8 cellular contexts compared by ENCODE assay signal in the genomic region with DNA sequence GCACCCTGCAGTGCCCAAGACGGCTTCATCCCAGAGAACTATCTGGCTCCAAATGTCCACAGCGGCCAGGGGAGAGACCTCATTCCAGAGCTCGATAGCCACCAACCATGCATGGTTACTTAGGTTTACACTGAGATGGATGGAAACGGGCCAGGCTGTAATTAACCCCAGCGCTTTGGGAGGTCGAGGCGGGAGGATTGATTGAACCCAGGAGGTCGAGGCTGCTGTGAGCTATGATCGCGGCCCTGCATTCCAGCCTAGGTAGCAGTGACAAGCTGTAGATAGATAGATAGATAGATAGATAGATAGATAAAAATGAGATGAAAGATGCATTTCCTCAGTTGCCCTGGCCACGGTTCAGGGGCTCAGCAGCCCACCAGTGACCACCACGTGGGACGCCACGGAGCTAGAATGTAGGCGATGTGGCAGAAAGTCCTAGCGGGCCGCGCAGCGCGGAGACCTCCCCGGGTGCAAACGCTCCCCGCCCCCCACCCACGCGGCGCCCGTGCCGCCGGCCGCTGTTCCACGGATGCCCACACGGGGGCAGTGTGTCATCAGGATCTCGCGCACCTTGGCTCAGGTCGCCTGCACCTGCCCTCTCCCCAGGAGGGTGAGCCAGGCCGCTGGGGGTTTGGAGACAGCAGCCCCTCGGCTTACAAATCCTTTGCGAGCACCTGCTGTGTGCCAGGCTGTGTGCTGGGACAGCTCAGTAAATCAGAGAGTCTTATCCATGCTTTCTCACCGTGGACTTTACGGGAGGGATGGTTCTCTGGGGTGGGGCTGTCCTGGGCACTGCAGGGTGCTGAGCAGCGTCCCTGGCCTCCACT. TPM values are rescaled to one million over a fixed set of nuclear protein-coding genes. Genes with fewer than 3 reads are reported as not detected.
DNase-seq lines count a peak whose midpoint lies in the region; ATAC-seq lines count a peak whose summit lies in the region.

No MANE protein-coding gene starts in this region.

- H3K27me3 ChIP-seq in BLaER1 (no peaks in the 10 kb centered on the region), iPS-15b (ENCODE audit: control insufficient read depth, insufficient read depth, low read length) (peaks cover 3% of the 10 kb centered on the region)

- no peaks in the 10 kb centered on the region for H3K36me3 Mint-ChIP-seq in activated naive CD8-positive, alpha-beta T cell treated with anti-CD3 and anti-CD28 coated beads, Interleukin-2, amount 10 ng/mL, durations not matched to agents 7 days and 5 days

- H3K27ac Mint-ChIP-seq in activated naive CD8-positive, alpha-beta T cell treated with anti-CD3 and anti-CD28 coated beads, Interleukin-2, amount 10 ng/mL, durations not matched to agents 7 days and 5 days, result no peak overlapping the region

- H3K4me2 ChIP-seq in BLaER1, result peak overlapping the region; percentile 81

- no peak overlapping the region for H3K27ac ChIP-seq in BLaER1

- peak overlapping the region; percentile 36 for H3K4me3 ChIP-seq in BLaER1
- peak overlapping the region; percentile 43 for H3K4me3 ChIP-seq in iPS-15b (ENCODE audit: low read depth, low read length)

- in situ Hi-C loops in SK-MEL-5 (cut with HindIII; ENCODE audit: low pct_unique_long_range_greater_than_20kb, low sequenced_read_pairs), result no loop called here

- H3K9me3 ChIP-seq in BLaER1 (no peaks in the 10 kb centered on the region), iPS-15b (ENCODE audit: control insufficient read depth, insufficient read depth, low read length) (no peaks in the 10 kb centered on the region)

- ATAC-seq in HG02798 (IDR thresholded peaks at IDR 0.05; ENCODE audit: poor library complexity, unreplicated experiment) (peak; percentile 41), GM21367 (IDR thresholded peaks at IDR 0.05; ENCODE audit: unreplicated experiment) (no peak)
- ATAC-seq in activated naive CD8-positive, alpha-beta T cell treated with anti-CD3 and anti-CD28 coated beads, Interleukin-2, amount 10 ng/mL, durations not matched to agents 7 days and 5 days (ENCODE audit: low read depth), result peak; percentile 80

- no peaks in the 10 kb centered on the region for H3K9me3 Mint-ChIP-seq in activated naive CD8-positive, alpha-beta T cell treated with anti-CD3 and anti-CD28 coated beads, Interleukin-2, amount 10 ng/mL, durations not matched to agents 7 days and 5 days

- no peak overlapping the region for H3K4me3 Mint-ChIP-seq in activated naive CD8-positive, alpha-beta T cell treated with anti-CD3 and anti-CD28 coated beads, Interleukin-2, amount 10 ng/mL, durations not matched to agents 7 days and 5 days

- DNase-seq in SK-MEL-5 (ENCODE audit: low read depth, low spot score), result peak; percentile 36
- DNase-seq in activated naive CD8-positive, alpha-beta T cell treated with anti-CD3 and anti-CD28 coated beads, Interleukin-2, amount 10 ng/mL, durations not matched to agents 7 days and 5 days, result peak; percentile 84
- DNase-seq in stimulated activated CD4-positive, alpha-beta T cell treated with anti-CD3 and anti-CD28 coated beads, Interleukin-1b, Interleukin-23, amount 100 ng/mL, for 1 hour (ENCODE audit: low read depth in 2 of 2), result peak; percentile 62 to 77
- DNase-seq in H4 (ENCODE audit: low spot score), result no peak

- H3K4me1 Mint-ChIP-seq in activated naive CD8-positive, alpha-beta T cell treated with anti-CD3 and anti-CD28 coated beads, Interleukin-2, amount 10 ng/mL, durations not matched to agents 7 days and 5 days, result peaks cover 3% of the 10 kb centered on the region

- H3K27me3 Mint-ChIP-seq in activated naive CD8-positive, alpha-beta T cell treated with anti-CD3 and anti-CD28 coated beads, Interleukin-2, amount 10 ng/mL, durations not matched to agents 7 days and 5 days, result no peaks in the 10 kb centered on the region

- H3K36me3 ChIP-seq in BLaER1 (no peaks in the 10 kb centered on the region), iPS-15b (ENCODE audit: control insufficient read depth, insufficient read depth, low read length) (no peaks in the 10 kb centered on the region)

- POLR2A ChIA-PET in activated naive CD8-positive, alpha-beta T cell treated with anti-CD3 and anti-CD28 coated beads, Interleukin-2, amount 10 ng/mL, durations not matched to agents 7 days and 5 days (lab: Charles Lee), result no interaction called here

- peaks cover 41% of the 10 kb centered on the region for H3K4me1 ChIP-seq in BLaER1
- H3K4me1 ChIP-seq in iPS-15b (ENCODE audit: control insufficient read depth, insufficient read depth, low read length), result no peaks in the 10 kb centered on the region

- H4K20me1 ChIP-seq in BLaER1, result no peaks in the 10 kb centered on the region

- 0 out of 2 replicates have a peak overlapping the region, but pooled peaks have one; percentile 10 for H3K9ac ChIP-seq in BLaER1
- no peak overlapping the region for H3K9ac ChIP-seq in iPS-15b (ENCODE audit: low read depth, low read length)

RNA-seq across cellular contexts. Expression of a gene that starts 13.5 kb away (rescaled TPM):
- 169 and 172 TPM in 2 replicates for total RNA-seq in SK-MEL-5 (2014; rRNA removed; shearing (Covaris generic))
- 299 and 316 TPM in 2 replicates for polyA plus RNA-seq in SK-MEL-5 (2015; cell fraction: cytosol; rRNA removed)
- 154 and 189 TPM in 2 replicates for polyA plus RNA-seq in SK-MEL-5 (2015; cell fraction: nucleus; rRNA removed)
- total RNA-seq in activated naive CD8-positive, alpha-beta T cell treated with anti-CD3 and anti-CD28 coated beads, Interleukin-2, amount 10 ng/mL, durations not matched to agents 7 days and 5 days, result 100 to 1,000 TPM; 697 to 718 TPM
- total RNA-seq in H4 (2014; rRNA removed; shearing (Covaris generic)), result 136 and 167 TPM in 2 replicates

RNA-seq across cellular contexts. Expression of a gene that starts 18.3 kb away (rescaled TPM):
- total RNA-seq in SK-MEL-5 (2014; rRNA removed; shearing (Covaris generic)), result 22.0 and 22.7 TPM in 2 replicates
- 38.9 and 46.4 TPM in 2 replicates for polyA plus RNA-seq in SK-MEL-5 (2015; cell fraction: cytosol; rRNA removed)
- polyA plus RNA-seq in SK-MEL-5 (2015; cell fraction: nucleus; rRNA removed), result 13.0 and 22.0 TPM in 2 replicates
- total RNA-seq in activated naive CD8-positive, alpha-beta T cell treated with anti-CD3 and anti-CD28 coated beads, Interleukin-2, amount 10 ng/mL, durations not matched to agents 7 days and 5 days, result under 1 TPM; 0.44 to 0.71 TPM
- total RNA-seq in H4 (2014; rRNA removed; shearing (Covaris generic)), result 16.5 and 20.5 TPM in 2 replicates

RNA-seq across cellular contexts. Expression of a gene that starts 46.7 kb away (rescaled TPM):
- total RNA-seq in SK-MEL-5 (2014; rRNA removed; shearing (Covaris generic)), result 2.2 and 6.1 TPM in 2 replicates
- polyA plus RNA-seq in SK-MEL-5 (2015; cell fraction: cytosol; rRNA removed), result 5.1 and 6.5 TPM in 2 replicates
- 16.0 and 24.1 TPM in 2 replicates for polyA plus RNA-seq in SK-MEL-5 (2015; cell fraction: nucleus; rRNA removed)
- total RNA-seq in activated naive CD8-positive, alpha-beta T cell treated with anti-CD3 and anti-CD28 coated beads, Interleukin-2, amount 10 ng/mL, durations not matched to agents 7 days and 5 days, result 1 to 10 TPM; 3.9 to 5.0 TPM
- 3.0 and 3.5 TPM in 2 replicates for total RNA-seq in H4 (2014; rRNA removed; shearing (Covaris generic))

Comparison
In these comparisons a context has a peak if more than half of its experiments do, and no peak if none do; other contexts are left out.
1. RNA of a gene that starts 18.3 kb away (total RNA-seq): 22.0 to 22.7 TPM in SK-MEL-5 and 16.5 to 20.5 TPM in H4; 0.44 to 0.71 TPM in activated naive CD8-positive, alpha-beta T cell treated with anti-CD3 and anti-CD28 coated beads, Interleukin-2, amount 10 ng/mL, durations not matched to agents 7 days and 5 days; every median in the first group is over 10 times any median in the second.